In genomic region chr15:89387140-89387903, GRCh38 we compare ENCODE assay signal across 15 cellular contexts. TPM values are rescaled to one million over a fixed set of nuclear protein-coding genes. Genes with fewer than 3 reads are reported as not detected.
DNase-seq lines count a peak whose midpoint lies in the region; ATAC-seq and TF ChIP-seq lines count a peak whose summit lies in the region.
"Had no signal": no experiment of that assay in that cellular context is flagged by ENCODE, and none has a peak within 500 bp of the region (broad histone marks: within the 10 kb centered on the region; RNA-seq: fewer than 3 reads in every experiment).

No MANE protein-coding gene starts in this region.

- no peaks in the 10 kb centered on the region for H3K36me3 Mint-ChIP-seq in osteocyte (ENCODE audit: unreplicated experiment)

- H3K36me3 ChIP-seq in gastroesophageal sphincter, result no peaks in the 10 kb centered on the region
- H3K36me3 ChIP-seq: BLaER1 treated with 17β-estradiol and CSF1 and Interleukin-3, amounts not matched to agents 10 nM and 100 nM; HAP-1 had no signal

- peaks cover 0 to 6% (median 3%) of the 10 kb centered on the region in 3 donors for H3K4me1 ChIP-seq in gastroesophageal sphincter

- TF ChIP-seq POLR2A in gastroesophageal sphincter (IDR thresholded peaks at IDR 0.05), result no peak

- peak; percentile 23 for ATAC-seq in gastroesophageal sphincter
- ATAC-seq in HG02588 (IDR thresholded peaks at IDR 0.05; ENCODE audit: unreplicated experiment), result no peak
- ATAC-seq: CD8-positive, alpha-beta T cell had no signal

- peak overlapping the region; percentile 64 for H3K27ac ChIP-seq in angular gyrus (ENCODE audit: low read depth, low read length)
- peak overlapping the region in 38 of 59 donors; percentile 1 to 77 (median 44) for H3K27ac ChIP-seq in dorsolateral prefrontal cortex
- no peak overlapping the region for H3K27ac ChIP-seq in gastroesophageal sphincter
- H3K27ac ChIP-seq: BLaER1 treated with 17β-estradiol and CSF1 and Interleukin-3, amounts not matched to agents 10 nM and 100 nM; HL-60 had no signal

- intact Hi-C loops in dorsolateral prefrontal cortex (cut with DNase I), result no loop called here

- H3K27ac Mint-ChIP-seq in osteocyte (ENCODE audit: unreplicated experiment), result no peak overlapping the region
- H3K27ac Mint-ChIP-seq: B cell; CD8-positive, alpha-beta T cell had no signal

- DNase-seq in dorsolateral prefrontal cortex, result no peak
- DNase-seq in HK-2 (ENCODE audit: unreplicated experiment), result no peak
- DNase-seq in osteocyte (ENCODE audit: extremely low spot score, unreplicated experiment), result no peak
- DNase-seq: Calu3; CD8-positive, alpha-beta T cell; DMS79 treated with DMSO at 0.1 percent for 48 hours; GF-D8; IMR-90 had no signal

- H3K9me3 Mint-ChIP-seq in osteocyte (ENCODE audit: unreplicated experiment), result no peaks in the 10 kb centered on the region
- H3K9me3 Mint-ChIP-seq: CD8-positive, alpha-beta T cell had no signal

- H3K4me1 Mint-ChIP-seq in osteocyte (ENCODE audit: unreplicated experiment), result peaks cover 8% of the 10 kb centered on the region
- H3K4me1 Mint-ChIP-seq: B cell had no signal

- TF ChIP-seq EP300 in gastroesophageal sphincter (IDR thresholded peaks at IDR 0.05), result no peak

- 90% methylated on average over 9 of the region's 12 CpGs; no CpG with 5 or more reads in 1 of the 2 donors for WGBS in gastroesophageal sphincter (ENCODE audit: low coverage in 1 of 2), 2 donors

- peaks cover 55% of the 10 kb centered on the region for H3K27me3 Mint-ChIP-seq in osteocyte (ENCODE audit: unreplicated experiment)

- H3K9me3 ChIP-seq in gastroesophageal sphincter, result no peaks in the 10 kb centered on the region
- H3K9me3 ChIP-seq: BLaER1 treated with 17β-estradiol and CSF1 and Interleukin-3, amounts not matched to agents 10 nM and 100 nM; HAP-1 had no signal

- TF ChIP-seq CTCF in dorsolateral prefrontal cortex (IDR thresholded peaks at IDR 0.05 in 54 of 56, conservative IDR thresholded peaks at IDR 0.05 in 2 of 56; ENCODE audit: low read depth in 1 of 56, partially characterized antibody in 56 of 56) (no peak), gastroesophageal sphincter (IDR thresholded peaks at IDR 0.05) (no peak), osteocyte (IDR thresholded peaks at IDR 0.05) (no peak)

- H3K4me3 ChIP-seq in dorsolateral prefrontal cortex (no peak overlapping the region), gastroesophageal sphincter (no peak overlapping the region)
- H3K4me3 ChIP-seq: BLaER1 treated with 17β-estradiol and CSF1 and Interleukin-3, amounts not matched to agents 10 nM and 100 nM; HAP-1 had no signal

- peaks cover 0 to 11% (median 0%) of the 10 kb centered on the region in 45 donors for H3K27me3 ChIP-seq in dorsolateral prefrontal cortex
- peaks cover 56% of the 10 kb centered on the region for H3K27me3 ChIP-seq in gastroesophageal sphincter

- H3K4me3 Mint-ChIP-seq in osteocyte (ENCODE audit: unreplicated experiment), result no peak overlapping the region
- H3K4me3 Mint-ChIP-seq: B cell; CD8-positive, alpha-beta T cell had no signal

RNA-seq across cellular contexts. Expression of gene POLG, which starts 52.7 kb away (rescaled TPM):
- 10 to 100 TPM; 42.1 to 75.8 (median 58.1) TPM for total RNA-seq in dorsolateral prefrontal cortex
- 10 to 100 TPM; 40.5 to 57.3 (median 49.2) TPM for total RNA-seq in gastroesophageal sphincter
- total RNA-seq in osteocyte, result 52.0 and 60.8 TPM in 2 replicates

Comparison
In these comparisons a context has a peak if more than half of its experiments do, and no peak if none do; other contexts are left out.
1. H3K27ac ChIP-seq: peak in angular gyrus (single experiment) and dorsolateral prefrontal cortex (38 of 59); none in gastroesophageal sphincter (0 of 4).